Comparison of ENCODE assay signal across 16 cellular contexts in genomic region chr15:94026458-94026967, GRCh38.
A peak's percentile ranks its signal among the peaks of the same experiment; 100 is the strongest.
DNase-seq lines count a peak whose midpoint lies in the region; ATAC-seq, FAIRE-seq and TF ChIP-seq lines count a peak whose summit lies in the region.
"Had no signal": no experiment of that assay in that cellular context is flagged by ENCODE, and none has a peak within 500 bp of the region (broad histone marks: within the 10 kb centered on the region; RNA-seq: fewer than 3 reads in every experiment).

No MANE protein-coding gene starts in this region.

- H4K8ac ChIP-seq in IMR-90 (ENCODE audit: low read depth in 2 of 2, low read length in 2 of 2): no peak overlapping the region

- H2AK5ac ChIP-seq in IMR-90 (ENCODE audit: low read depth, low read length): no peak overlapping the region

- no peak for FAIRE-seq in bronchial epithelial cell (lab: Jason Lieb, UNC)
- FAIRE-seq: endometrium had no signal

- CTCF ChIA-PET in IMR-90 (lab: Yijun Ruan, JAX): no interaction called here

- peak; percentile 79 for DNase-seq in AG10803 (ENCODE audit: low read depth)
- DNase-seq in IMR-90: peak; percentile 55
- DNase-seq in bronchial epithelial cell (ENCODE audit: low read depth): peak; percentile 39
- DNase-seq in left lung: no peak
- no peak for DNase-seq in HUDEP-2 (lab: John Stamatoyannopoulos, UW; ENCODE audit: unreplicated experiment in 76 of 76)
- DNase-seq in gastrocnemius medialis: no peak
- DNase-seq: activated CD4-positive, alpha-beta memory T cell treated with anti-CD3 and anti-CD28 coated beads, Interleukin-2, amount 10 ng/mL, durations not matched to agents 7 days and 5 days; activated effector memory CD4-positive, alpha-beta T cell treated with anti-CD3 and anti-CD28 coated beads, Interleukin-2, amount 50 U/mL, for 16 hours; NCI-H1092; stimulated activated CD4-positive, alpha-beta T cell treated with anti-CD3 and anti-CD28 coated beads, Interleukin-2, amount 100 ng/mL, for 48 hours had no signal

- H3K79me1 ChIP-seq in IMR-90 (ENCODE audit: low read depth in 1 of 2, low read length in 2 of 2): no peaks in the 10 kb centered on the region

- in situ Hi-C loops in IMR-90 (cut with MboI; ENCODE audit: low sequenced_read_pairs): no loop called here
- in situ Hi-C loops in gastrocnemius medialis (cut with MboI; ENCODE audit: low sequenced_read_pairs in 4 of 4): no loop called here

- no peak overlapping the region for H4K5ac ChIP-seq in IMR-90 (ENCODE audit: low read depth, low read length)

- no peak overlapping the region for H2BK5ac ChIP-seq in IMR-90 (ENCODE audit: low read depth, low read length, poor library complexity, severe bottlenecking)

- no peak for TF ChIP-seq RAD21 in IMR-90 (IDR thresholded peaks at IDR 0.05; ENCODE audit: low read length)

- no TSS peak for BruUV-seq in IMR-90 (replicated peaks; lab: Mats Ljungman, UMichigan)

- H3K9ac ChIP-seq in IMR-90 (ENCODE audit: low read depth, low read length): no peak overlapping the region
- H3K9ac ChIP-seq: BLaER1 had no signal

- H2BK120ac ChIP-seq in IMR-90 (ENCODE audit: low read depth, low read length): no peak overlapping the region

- H3K18ac ChIP-seq in IMR-90 (ENCODE audit: low read depth, low read length): no peak overlapping the region

- H3K4me1 ChIP-seq in IMR-90 (ENCODE audit: control insufficient read depth, insufficient read depth, low read length) (no peaks in the 10 kb centered on the region), left lung (no peaks in the 10 kb centered on the region), gastrocnemius medialis (no peaks in the 10 kb centered on the region)
- H3K4me1 ChIP-seq: BLaER1 had no signal

- H2AK9ac ChIP-seq in IMR-90 (replicated peaks; ENCODE audit: low read depth, low read length, poor library complexity): no peak overlapping the region

- no peaks in the 10 kb centered on the region for H4K20me1 ChIP-seq in IMR-90 (ENCODE audit: insufficient read depth, low read length)
- H4K20me1 ChIP-seq: BLaER1 had no signal

- TF ChIP-seq CTCF in AG10803 (conservative IDR thresholded peaks at IDR 0.05; ENCODE audit: low read length) (no peak), IMR-90 (conservative IDR thresholded peaks at IDR 0.05; ENCODE audit: low read depth, low read length) (no peak), bronchial epithelial cell (IDR thresholded peaks at IDR 0.05; ENCODE audit: insufficient read depth, low read length, severe bottlenecking) (no peak), left lung (IDR thresholded peaks at IDR 0.05) (no peak), gastrocnemius medialis (IDR thresholded peaks at IDR 0.05 in 4 of 5, conservative IDR thresholded peaks at IDR 0.05 in 1 of 5) (no peak)

- H3K27ac ChIP-seq in IMR-90 (ENCODE audit: insufficient read depth, low read length) (no peak overlapping the region), left lung (no peak overlapping the region), gastrocnemius medialis (no peak overlapping the region)
- H3K27ac ChIP-seq: BLaER1, cardiac muscle cell had no signal

- no peak overlapping the region for H2BK15ac ChIP-seq in IMR-90 (ENCODE audit: low read depth, low read length)

- H4K91ac ChIP-seq in IMR-90 (ENCODE audit: insufficient read depth, low read depth, low read length): no peak overlapping the region

- H3K9me3 ChIP-seq in IMR-90 (ENCODE audit: control insufficient read depth, insufficient read depth, low read length) (peaks cover 11% of the 10 kb centered on the region), left lung (no peaks in the 10 kb centered on the region), gastrocnemius medialis (no peaks in the 10 kb centered on the region)
- H3K9me3 ChIP-seq: BLaER1 had no signal

- no peak overlapping the region for H2BK20ac ChIP-seq in IMR-90 (ENCODE audit: low read depth, low read length)

- H3K36me3 ChIP-seq in IMR-90 (ENCODE audit: control insufficient read depth, insufficient read depth, low read length) (no peaks in the 10 kb centered on the region), bronchial epithelial cell (ENCODE audit: control insufficient read depth, insufficient read depth, low read length) (no peaks in the 10 kb centered on the region), left lung (no peaks in the 10 kb centered on the region), gastrocnemius medialis (no peaks in the 10 kb centered on the region)
- H3K36me3 ChIP-seq: BLaER1, cardiac muscle cell had no signal

- ATAC-seq in IMR-90 (ENCODE audit: low read depth): no peak
- ATAC-seq in left lung: peak; percentile 34
- ATAC-seq in GM21390 (IDR thresholded peaks at IDR 0.05; ENCODE audit: unreplicated experiment): no peak
- ATAC-seq in GM18861 (IDR thresholded peaks at IDR 0.05; ENCODE audit: unreplicated experiment): no peak
- ATAC-seq in gastrocnemius medialis: no peak
- ATAC-seq: stimulated activated effector memory CD8-positive, alpha-beta T cell treated with anti-CD3 and anti-CD28 coated beads, Interleukin-12 subunit alpha, Interleukin-12 subunit beta, amount 100 ng/mL, for 72 hours had no signal

- no peak overlapping the region for H3K56ac ChIP-seq in IMR-90 (ENCODE audit: extremely low read depth, insufficient read depth, low read length)

- POLR2A ChIA-PET in IMR-90 (lab: Charles Lee; ENCODE audit: unreplicated experiment): no interaction called here

- no peak overlapping the region for H3K14ac ChIP-seq in IMR-90 (replicated peaks; ENCODE audit: low read depth, low read length)

- intact Hi-C loops in IMR-90 (cut with micrococcal nuclease): no loop called here
- intact Hi-C loops in left lung (cut with DNase I): no loop called here
- intact Hi-C loops in gastrocnemius medialis (cut with DNase I; ENCODE audit: low total_unique reads): no loop called here

- no CpG with 5 or more reads among the region's 2 CpGs for WGBS in IMR-90 (ENCODE audit: extremely low coverage in 2 of 2, insufficient read length in 1 of 2), 2 experiments

- H2AFZ ChIP-seq in IMR-90 (replicated peaks; ENCODE audit: low read length, poor library complexity): no peak overlapping the region

- H3K27me3 ChIP-seq in IMR-90 (ENCODE audit: control insufficient read depth, insufficient read depth, low read length): no peaks in the 10 kb centered on the region
- no peaks in the 10 kb centered on the region for H3K27me3 ChIP-seq in bronchial epithelial cell (ENCODE audit: control insufficient read depth, insufficient read depth, low read length)
- no peaks in the 10 kb centered on the region for H3K27me3 ChIP-seq in left lung
- no peaks in the 10 kb centered on the region for H3K27me3 ChIP-seq in gastrocnemius medialis
- H3K27me3 ChIP-seq: BLaER1, cardiac muscle cell had no signal

- TF ChIP-seq POLR2A in IMR-90 (IDR thresholded peaks at IDR 0.05; ENCODE audit: low read depth, low read length) (no peak), gastrocnemius medialis (IDR thresholded peaks at IDR 0.05) (no peak)

- dilution Hi-C loops in IMR-90 (cut with HindIII; ENCODE audit: low sequenced_read_pairs, unreplicated experiment): no loop called here

- H3K23ac ChIP-seq in IMR-90 (ENCODE audit: low read depth, low read length): no peak overlapping the region

- no peak overlapping the region for H3K4ac ChIP-seq in IMR-90 (ENCODE audit: low read depth, low read length)

- no peak overlapping the region for H3K4me2 ChIP-seq in IMR-90 (ENCODE audit: low read depth, low read length)
- H3K4me2 ChIP-seq: BLaER1 had no signal

- H3K4me3 ChIP-seq in AG10803 (ENCODE audit: low read length) (no peak overlapping the region), IMR-90 (ENCODE audit: insufficient read depth, low read depth, low read length) (no peak overlapping the region), bronchial epithelial cell (ENCODE audit: low read depth, low read length) (no peak overlapping the region), left lung (no peak overlapping the region), gastrocnemius medialis (no peak overlapping the region)
- H3K4me3 ChIP-seq: BLaER1, cardiac muscle cell had no signal

- no peaks in the 10 kb centered on the region for H3K9me1 ChIP-seq in IMR-90 (ENCODE audit: insufficient read depth, low read length)

TF ChIP-seq in IMR-90, 13 proteins besides CTCF, POLR2A, EP300 and RAD21:
- TF ChIP-seq NFE2L2 (IDR thresholded peaks at IDR 0.05; ENCODE audit: low read depth, low read length): no peak
- TF ChIP-seq SMC3 (IDR thresholded peaks at IDR 0.05; ENCODE audit: low read depth, low read length): no peak
- no peak for TF ChIP-seq FOS (IDR thresholded peaks at IDR 0.05; ENCODE audit: low read depth, low read length)
- no peak for TF ChIP-seq MAZ (IDR thresholded peaks at IDR 0.05; ENCODE audit: borderline replicate concordance, low read depth, low read length)
- TF ChIP-seq RCOR1 (IDR thresholded peaks at IDR 0.05; ENCODE audit: insufficient replicate concordance, low read length): no peak
- TF ChIP-seq CHD1 (IDR thresholded peaks at IDR 0.05; ENCODE audit: low read depth, low read length): no peak
- TF ChIP-seq USF2 (IDR thresholded peaks at IDR 0.05; ENCODE audit: low read depth, low read length): no peak
- no peak for TF ChIP-seq RFX5 (IDR thresholded peaks at IDR 0.05; ENCODE audit: low read depth, low read length)
- TF ChIP-seq BHLHE40 (IDR thresholded peaks at IDR 0.05; ENCODE audit: low read depth, low read length): no peak
- no peak for TF ChIP-seq CEBPB (IDR thresholded peaks at IDR 0.05; ENCODE audit: low read depth, low read length)
- TF ChIP-seq MXI1 (IDR thresholded peaks at IDR 0.05; ENCODE audit: borderline replicate concordance, low read depth, low read length): no peak
- TF ChIP-seq, protein P1, sequence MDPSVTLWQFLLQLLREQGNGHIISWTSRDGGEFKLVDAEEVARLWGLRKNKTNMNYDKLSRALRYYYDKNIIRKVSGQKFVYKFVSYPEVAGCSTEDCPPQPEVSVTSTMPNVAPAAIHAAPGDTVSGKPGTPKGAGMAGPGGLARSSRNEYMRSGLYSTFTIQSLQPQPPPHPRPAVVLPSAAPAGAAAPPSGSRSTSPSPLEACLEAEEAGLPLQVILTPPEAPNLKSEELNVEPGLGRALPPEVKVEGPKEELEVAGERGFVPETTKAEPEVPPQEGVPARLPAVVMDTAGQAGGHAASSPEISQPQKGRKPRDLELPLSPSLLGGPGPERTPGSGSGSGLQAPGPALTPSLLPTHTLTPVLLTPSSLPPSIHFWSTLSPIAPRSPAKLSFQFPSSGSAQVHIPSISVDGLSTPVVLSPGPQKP (IDR thresholded peaks at IDR 0.05; ENCODE audit: borderline replicate concordance, low read depth, low read length): no peak
- TF ChIP-seq MAFK (IDR thresholded peaks at IDR 0.05; ENCODE audit: low read depth, low read length): no peak

Comparison
In these comparisons a context has a peak if more than half of its experiments do, and no peak if none do; other contexts are left out.
1. DNase-seq: peak in AG10803 (single experiment), IMR-90 (single experiment) and bronchial epithelial cell (single experiment); none in left lung (0 of 2), HUDEP-2 (0 of 76) and gastrocnemius medialis (0 of 2).